ENCODE assay signal across 21 cellular contexts in genomic region chr6:108132863-108133262, GRCh38. TPM values are rescaled to one million over a fixed set of nuclear protein-coding genes. Genes with fewer than 3 reads are reported as not detected.
DNase-seq lines count a peak whose midpoint lies in the region; ATAC-seq, FAIRE-seq and TF ChIP-seq lines count a peak whose summit lies in the region.
"Had no signal": no experiment of that assay in that cellular context is flagged by ENCODE, and none has a peak within 500 bp of the region (broad histone marks: within the 10 kb centered on the region; RNA-seq: fewer than 3 reads in every experiment).

No MANE protein-coding gene starts in this region.

- FAIRE-seq in frontal cortex (lab: Jason Lieb, UNC) = no peak

- ATAC-seq in central memory CD8-positive, alpha-beta T cell (replicated peaks; ENCODE audit: extremely low read depth, poor library complexity, severe bottlenecking) = no peak

- peaks cover 1% of the 10 kb centered on the region for H3K36me3 Mint-ChIP-seq in central memory CD8-positive, alpha-beta T cell (ENCODE audit: insufficient read depth)
- no peaks in the 10 kb centered on the region for H3K36me3 Mint-ChIP-seq in progenitor cell of endocrine pancreas (ENCODE audit: insufficient read depth)
- no peaks in the 10 kb centered on the region for H3K36me3 Mint-ChIP-seq in HFFc6 (ENCODE audit: low read depth)

- peak overlapping the region; percentile 72 for H3K4me3 Mint-ChIP-seq in central memory CD8-positive, alpha-beta T cell
- H3K4me3 Mint-ChIP-seq in progenitor cell of endocrine pancreas (ENCODE audit: low read depth) (peak overlapping the region; percentile 56), HFFc6 (no peak overlapping the region; the same call in 1 of the 2 replicates)

- H3K27ac Mint-ChIP-seq in central memory CD8-positive, alpha-beta T cell (ENCODE audit: low read depth) = no peak overlapping the region
- peak overlapping the region; percentile 94 for H3K27ac Mint-ChIP-seq in progenitor cell of endocrine pancreas
- H3K27ac Mint-ChIP-seq in HFFc6 = no peak overlapping the region
- H3K27ac Mint-ChIP-seq: activated naive CD4-positive, alpha-beta T cell treated with anti-CD3 and anti-CD28 coated beads, Interleukin-2, amount 10 ng/mL, durations not matched to agents 7 days and 5 days had no signal

- H3K4me1 Mint-ChIP-seq in central memory CD8-positive, alpha-beta T cell = peaks cover 6% of the 10 kb centered on the region
- H3K4me1 Mint-ChIP-seq in progenitor cell of endocrine pancreas (ENCODE audit: low read depth) (peaks cover 11% of the 10 kb centered on the region), HFFc6 (ENCODE audit: low read depth) (peaks cover 19% of the 10 kb centered on the region)

- H3K9me3 Mint-ChIP-seq in central memory CD8-positive, alpha-beta T cell = no peaks in the 10 kb centered on the region
- no peaks in the 10 kb centered on the region for H3K9me3 Mint-ChIP-seq in progenitor cell of endocrine pancreas (ENCODE audit: low read depth)
- no peaks in the 10 kb centered on the region for H3K9me3 Mint-ChIP-seq in HFFc6
- H3K9me3 Mint-ChIP-seq: activated naive CD4-positive, alpha-beta T cell treated with anti-CD3 and anti-CD28 coated beads, Interleukin-2, amount 10 ng/mL, durations not matched to agents 7 days and 5 days had no signal

- TF ChIP-seq CTCF in progenitor cell of endocrine pancreas (IDR thresholded peaks at IDR 0.05; ENCODE audit: unreplicated experiment) (no peak), HFFc6 (IDR thresholded peaks at IDR 0.05) (no peak)

- H3K27me3 Mint-ChIP-seq in central memory CD8-positive, alpha-beta T cell = peaks cover 82% of the 10 kb centered on the region
- peaks cover 75% of the 10 kb centered on the region for H3K27me3 Mint-ChIP-seq in progenitor cell of endocrine pancreas
- H3K27me3 Mint-ChIP-seq in HFFc6 (ENCODE audit: insufficient read depth) = peaks cover 33% of the 10 kb centered on the region

- peak; percentile 19 for DNase-seq in NOMO-1 treated with DMSO at 0.1 percent for 48 hours (lab: John Stamatoyannopoulos, UW; ENCODE audit: unreplicated experiment)
- no peak for DNase-seq in NOMO-1 treated with dmso at 0.1 percent for 144 hours (lab: John Stamatoyannopoulos, UW; ENCODE audit: unreplicated experiment)
- DNase-seq in OCI-M1 (lab: John Stamatoyannopoulos, UW) = peak; percentile 62
- DNase-seq in central memory CD8-positive, alpha-beta T cell (ENCODE audit: low spot score in 2 of 2) = no peak
- DNase-seq in progenitor cell of endocrine pancreas (ENCODE audit: low spot score, unreplicated experiment) = no peak
- DNase-seq in frontal cortex (ENCODE audit: low spot score in 2 of 2) = no peak
- DNase-seq in DMS153 (lab: John Stamatoyannopoulos, UW) = no peak
- no peak for DNase-seq in HFFc6
- DNase-seq: activated CD4-positive, CD25-positive, alpha-beta regulatory T cell treated with anti-CD3 and anti-CD28 coated beads, Interleukin-2, amount 50 U/mL, for 72 hours; activated naive CD4-positive, alpha-beta T cell treated with anti-CD3 and anti-CD28 coated beads, Interleukin-2, amount 10 ng/mL, durations not matched to agents 7 days and 5 days; dorsolateral prefrontal cortex; heart right ventricle; mesendoderm; MM.1S; NCI-H2081; ovary; RPMI8226; tibial artery had no signal

RNA-seq across cellular contexts. Expression of gene NR2E1, which starts 33.0 kb away (rescaled TPM):
- not detected in 2 replicates for total RNA-seq in progenitor cell of endocrine pancreas
- 6.1 TPM for total RNA-seq in frontal cortex
- total RNA-seq in HFFc6 (2021; fragmentation: NEBNext Ultra II Directional; extraction: Animal tissue kit (Norgen Biotek cat#: 25700)) = not detected
- total RNA-seq: esophagus muscularis mucosa, heart right ventricle, kidney epithelial cell, ovary, skeletal muscle tissue had no signal

RNA-seq across cellular contexts. Expression of gene OSTM1, which starts 58.3 kb away (rescaled TPM):
- 8.2 and 11.8 TPM in 2 replicates for total RNA-seq in progenitor cell of endocrine pancreas
- 50.1 TPM for total RNA-seq in frontal cortex
- 10 to 100 TPM; 42.8 to 52.6 (median 48.7) TPM for total RNA-seq in HFFc6 (2021; fragmentation: NEBNext Ultra II Directional; extraction: Animal tissue kit (Norgen Biotek cat#: 25700))

Comparison
In these comparisons a context has a peak if more than half of its experiments do, and no peak if none do; other contexts are left out.
1. DNase-seq: peak in NOMO-1 treated with DMSO at 0.1 percent for 48 hours (single experiment) and OCI-M1 (single experiment); none in NOMO-1 treated with dmso at 0.1 percent for 144 hours (single experiment), central memory CD8-positive, alpha-beta T cell (0 of 2), progenitor cell of endocrine pancreas (single experiment), frontal cortex (0 of 2), DMS153 (single experiment) and HFFc6 (single experiment).